In the genomic region with DNA sequence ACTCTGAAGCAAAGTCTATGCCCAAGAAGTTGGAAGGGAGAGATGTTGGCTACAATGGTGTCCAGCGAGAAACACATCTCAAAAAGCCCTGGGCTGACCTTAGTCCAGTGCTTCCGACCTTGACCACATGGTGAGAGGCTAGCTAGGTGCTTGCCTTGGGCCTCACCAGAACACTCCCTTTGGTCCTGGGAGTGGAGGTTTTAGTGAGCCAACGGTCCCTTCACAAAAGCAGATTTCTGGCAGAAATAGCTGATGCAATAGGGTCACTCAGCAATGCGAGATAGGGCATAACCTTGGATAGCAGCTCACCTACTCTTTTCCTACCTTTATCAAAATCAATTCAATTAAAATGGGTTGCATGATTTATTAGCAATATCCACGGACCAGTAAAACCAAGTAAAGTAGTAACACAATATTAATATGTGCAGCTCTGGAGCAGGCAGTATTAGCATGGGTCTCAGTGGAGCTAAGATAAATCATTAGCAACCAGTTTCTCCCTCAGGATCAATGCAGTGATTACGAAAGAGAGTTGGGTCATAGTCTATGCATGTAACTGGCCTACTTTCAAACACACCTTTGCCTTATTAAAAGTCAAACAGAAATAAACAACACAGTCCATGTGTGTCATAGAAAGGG, we compare ENCODE assay signal across 1 cellular context.
A peak's percentile ranks its signal among the peaks of the same experiment; 100 is the strongest.
TF ChIP-seq lines count a peak whose summit lies in the region.

No MANE protein-coding gene starts in this region.

TF ChIP-seq in HepG2, 621 proteins besides CTCF, POLR2A, EP300 and RAD21 (continued from another document and continues in another):
- TF ChIP-seq, protein P1, sequence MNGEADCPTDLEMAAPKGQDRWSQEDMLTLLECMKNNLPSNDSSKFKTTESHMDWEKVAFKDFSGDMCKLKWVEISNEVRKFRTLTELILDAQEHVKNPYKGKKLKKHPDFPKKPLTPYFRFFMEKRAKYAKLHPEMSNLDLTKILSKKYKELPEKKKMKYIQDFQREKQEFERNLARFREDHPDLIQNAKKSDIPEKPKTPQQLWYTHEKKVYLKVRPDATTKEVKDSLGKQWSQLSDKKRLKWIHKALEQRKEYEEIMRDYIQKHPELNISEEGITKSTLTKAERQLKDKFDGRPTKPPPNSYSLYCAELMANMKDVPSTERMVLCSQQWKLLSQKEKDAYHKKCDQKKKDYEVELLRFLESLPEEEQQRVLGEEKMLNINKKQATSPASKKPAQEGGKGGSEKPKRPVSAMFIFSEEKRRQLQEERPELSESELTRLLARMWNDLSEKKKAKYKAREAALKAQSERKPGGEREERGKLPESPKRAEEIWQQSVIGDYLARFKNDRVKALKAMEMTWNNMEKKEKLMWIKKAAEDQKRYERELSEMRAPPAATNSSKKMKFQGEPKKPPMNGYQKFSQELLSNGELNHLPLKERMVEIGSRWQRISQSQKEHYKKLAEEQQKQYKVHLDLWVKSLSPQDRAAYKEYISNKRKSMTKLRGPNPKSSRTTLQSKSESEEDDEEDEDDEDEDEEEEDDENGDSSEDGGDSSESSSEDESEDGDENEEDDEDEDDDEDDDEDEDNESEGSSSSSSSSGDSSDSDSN (CRISPR knock-in tag; IDR thresholded peaks at IDR 0.05), result peak; percentile 62
- TF ChIP-seq ZNF780A (CRISPR knock-in tag; IDR thresholded peaks at IDR 0.05), result no peak
- no peak for TF ChIP-seq MIER3 (CRISPR knock-in tag; IDR thresholded peaks at IDR 0.05; ENCODE audit: borderline replicate concordance)
- no peak; the same call in 1 of the 2 replicates for TF ChIP-seq ARNTL (CRISPR knock-in tag; IDR thresholded peaks at IDR 0.05)
- no peak for TF ChIP-seq ZNF317 (CRISPR knock-in tag; IDR thresholded peaks at IDR 0.05)
- TF ChIP-seq SMC3 (IDR thresholded peaks at IDR 0.05; ENCODE audit: low read length), result peak; percentile 27; the same call in 1 of the 2 replicates
- peak; percentile 1; the same call in 1 of the 2 replicates for TF ChIP-seq ZNF879 (CRISPR knock-in tag; IDR thresholded peaks at IDR 0.05)
- TF ChIP-seq, protein P2, sequence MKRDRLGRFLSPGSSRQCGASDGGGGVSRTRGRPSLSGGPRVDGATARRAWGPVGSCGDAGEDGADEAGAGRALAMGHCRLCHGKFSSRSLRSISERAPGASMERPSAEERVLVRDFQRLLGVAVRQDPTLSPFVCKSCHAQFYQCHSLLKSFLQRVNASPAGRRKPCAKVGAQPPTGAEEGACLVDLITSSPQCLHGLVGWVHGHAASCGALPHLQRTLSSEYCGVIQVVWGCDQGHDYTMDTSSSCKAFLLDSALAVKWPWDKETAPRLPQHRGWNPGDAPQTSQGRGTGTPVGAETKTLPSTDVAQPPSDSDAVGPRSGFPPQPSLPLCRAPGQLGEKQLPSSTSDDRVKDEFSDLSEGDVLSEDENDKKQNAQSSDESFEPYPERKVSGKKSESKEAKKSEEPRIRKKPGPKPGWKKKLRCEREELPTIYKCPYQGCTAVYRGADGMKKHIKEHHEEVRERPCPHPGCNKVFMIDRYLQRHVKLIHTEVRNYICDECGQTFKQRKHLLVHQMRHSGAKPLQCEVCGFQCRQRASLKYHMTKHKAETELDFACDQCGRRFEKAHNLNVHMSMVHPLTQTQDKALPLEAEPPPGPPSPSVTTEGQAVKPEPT (CRISPR knock-in tag; IDR thresholded peaks at IDR 0.05; ENCODE audit: low read depth), result no peak
- TF ChIP-seq PITX1 (CRISPR knock-in tag; IDR thresholded peaks at IDR 0.05), result peak; percentile 70; the same call in 1 of the 2 replicates
- no peak; the same call in 1 of the 2 replicates for TF ChIP-seq NR2F6 (IDR thresholded peaks at IDR 0.05)
- peak; percentile 25; the same call in 1 of the 2 replicates for TF ChIP-seq NR2F6 (CRISPR knock-in tag; IDR thresholded peaks at IDR 0.05)
- TF ChIP-seq IRX3 (CRISPR knock-in tag; IDR thresholded peaks at IDR 0.05; ENCODE audit: borderline replicate concordance, low read depth), result no peak
- TF ChIP-seq MATR3 (CRISPR knock-in tag; IDR thresholded peaks at IDR 0.05), result no peak
- TF ChIP-seq, protein P3, sequence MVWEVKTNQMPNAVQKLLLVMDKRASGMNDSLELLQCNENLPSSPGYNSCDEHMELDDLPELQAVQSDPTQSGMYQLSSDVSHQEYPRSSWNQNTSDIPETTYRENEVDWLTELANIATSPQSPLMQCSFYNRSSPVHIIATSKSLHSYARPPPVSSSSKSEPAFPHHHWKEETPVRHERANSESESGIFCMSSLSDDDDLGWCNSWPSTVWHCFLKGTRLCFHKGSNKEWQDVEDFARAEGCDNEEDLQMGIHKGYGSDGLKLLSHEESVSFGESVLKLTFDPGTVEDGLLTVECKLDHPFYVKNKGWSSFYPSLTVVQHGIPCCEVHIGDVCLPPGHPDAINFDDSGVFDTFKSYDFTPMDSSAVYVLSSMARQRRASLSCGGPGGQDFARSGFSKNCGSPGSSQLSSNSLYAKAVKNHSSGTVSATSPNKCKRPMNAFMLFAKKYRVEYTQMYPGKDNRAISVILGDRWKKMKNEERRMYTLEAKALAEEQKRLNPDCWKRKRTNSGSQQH (CRISPR knock-in tag; IDR thresholded peaks at IDR 0.05; ENCODE audit: low read depth), result peak; percentile 70; the same call in 1 of the 2 replicates
- TF ChIP-seq HOXD1 (CRISPR knock-in tag; IDR thresholded peaks at IDR 0.05), result no peak
- TF ChIP-seq DR1 (CRISPR knock-in tag; IDR thresholded peaks at IDR 0.05), result no peak
- TF ChIP-seq FOXJ3 (CRISPR knock-in tag; IDR thresholded peaks at IDR 0.05; ENCODE audit: borderline replicate concordance), result peak; percentile 77; the same call in 1 of the 2 replicates
- peak; percentile 61; the same call in 1 of the 2 replicates for TF ChIP-seq ZNF446 (CRISPR knock-in tag; IDR thresholded peaks at IDR 0.05)
- no peak for TF ChIP-seq ZNF605 (CRISPR knock-in tag; IDR thresholded peaks at IDR 0.05)
- peak; percentile 80 for TF ChIP-seq RXRB (CRISPR knock-in tag; IDR thresholded peaks at IDR 0.05; ENCODE audit: borderline replicate concordance)
- no peak for TF ChIP-seq SMARCE1 (IDR thresholded peaks at IDR 0.05; ENCODE audit: borderline replicate concordance)
- no peak for TF ChIP-seq PHF5A (CRISPR knock-in tag; IDR thresholded peaks at IDR 0.05; ENCODE audit: low read depth, unreplicated experiment)
- TF ChIP-seq ZBTB38 (CRISPR knock-in tag; IDR thresholded peaks at IDR 0.05), result no peak
- TF ChIP-seq FOXA1 (IDR thresholded peaks at IDR 0.05), result no peak
- TF ChIP-seq FOXA1 (CRISPR knock-in tag; IDR thresholded peaks at IDR 0.05), result no peak
- TF ChIP-seq, protein P4, sequence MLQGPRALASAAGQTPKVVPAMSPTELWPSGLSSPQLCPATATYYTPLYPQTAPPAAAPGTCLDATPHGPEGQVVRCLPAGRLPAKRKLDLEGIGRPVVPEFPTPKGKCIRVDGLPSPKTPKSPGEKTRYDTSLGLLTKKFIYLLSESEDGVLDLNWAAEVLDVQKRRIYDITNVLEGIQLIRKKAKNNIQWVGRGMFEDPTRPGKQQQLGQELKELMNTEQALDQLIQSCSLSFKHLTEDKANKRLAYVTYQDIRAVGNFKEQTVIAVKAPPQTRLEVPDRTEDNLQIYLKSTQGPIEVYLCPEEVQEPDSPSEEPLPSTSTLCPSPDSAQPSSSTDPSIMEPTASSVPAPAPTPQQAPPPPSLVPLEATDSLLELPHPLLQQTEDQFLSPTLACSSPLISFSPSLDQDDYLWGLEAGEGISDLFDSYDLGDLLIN (CRISPR knock-in tag; IDR thresholded peaks at IDR 0.05; ENCODE audit: borderline replicate concordance), result no peak
- peak; percentile 27; the same call in 1 of the 2 replicates for TF ChIP-seq ZNF749 (CRISPR knock-in tag; IDR thresholded peaks at IDR 0.05; ENCODE audit: borderline replicate concordance)
- no peak for TF ChIP-seq TSC22D2 (CRISPR knock-in tag; IDR thresholded peaks at IDR 0.05; ENCODE audit: borderline replicate concordance)
- peak; percentile 77 for TF ChIP-seq SAP130 (CRISPR knock-in tag; IDR thresholded peaks at IDR 0.05; ENCODE audit: low read depth)
- TF ChIP-seq, protein P5, sequence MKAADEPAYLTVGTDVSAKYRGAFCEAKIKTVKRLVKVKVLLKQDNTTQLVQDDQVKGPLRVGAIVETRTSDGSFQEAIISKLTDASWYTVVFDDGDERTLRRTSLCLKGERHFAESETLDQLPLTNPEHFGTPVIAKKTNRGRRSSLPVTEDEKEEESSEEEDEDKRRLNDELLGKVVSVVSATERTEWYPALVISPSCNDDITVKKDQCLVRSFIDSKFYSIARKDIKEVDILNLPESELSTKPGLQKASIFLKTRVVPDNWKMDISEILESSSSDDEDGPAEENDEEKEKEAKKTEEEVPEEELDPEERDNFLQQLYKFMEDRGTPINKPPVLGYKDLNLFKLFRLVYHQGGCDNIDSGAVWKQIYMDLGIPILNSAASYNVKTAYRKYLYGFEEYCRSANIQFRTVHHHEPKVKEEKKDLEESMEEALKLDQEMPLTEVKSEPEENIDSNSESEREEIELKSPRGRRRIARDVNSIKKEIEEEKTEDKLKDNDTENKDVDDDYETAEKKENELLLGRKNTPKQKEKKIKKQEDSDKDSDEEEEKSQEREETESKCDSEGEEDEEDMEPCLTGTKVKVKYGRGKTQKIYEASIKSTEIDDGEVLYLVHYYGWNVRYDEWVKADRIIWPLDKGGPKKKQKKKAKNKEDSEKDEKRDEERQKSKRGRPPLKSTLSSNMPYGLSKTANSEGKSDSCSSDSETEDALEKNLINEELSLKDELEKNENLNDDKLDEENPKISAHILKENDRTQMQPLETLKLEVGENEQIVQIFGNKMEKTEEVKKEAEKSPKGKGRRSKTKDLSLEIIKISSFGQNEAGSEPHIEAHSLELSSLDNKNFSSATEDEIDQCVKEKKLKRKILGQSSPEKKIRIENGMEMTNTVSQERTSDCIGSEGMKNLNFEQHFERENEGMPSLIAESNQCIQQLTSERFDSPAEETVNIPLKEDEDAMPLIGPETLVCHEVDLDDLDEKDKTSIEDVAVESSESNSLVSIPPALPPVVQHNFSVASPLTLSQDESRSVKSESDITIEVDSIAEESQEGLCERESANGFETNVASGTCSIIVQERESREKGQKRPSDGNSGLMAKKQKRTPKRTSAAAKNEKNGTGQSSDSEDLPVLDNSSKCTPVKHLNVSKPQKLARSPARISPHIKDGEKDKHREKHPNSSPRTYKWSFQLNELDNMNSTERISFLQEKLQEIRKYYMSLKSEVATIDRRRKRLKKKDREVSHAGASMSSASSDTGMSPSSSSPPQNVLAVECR (CRISPR knock-in tag; IDR thresholded peaks at IDR 0.05; ENCODE audit: borderline replicate concordance), result peak; percentile 53; the same call in 1 of the 2 replicates
- TF ChIP-seq, protein P6, sequence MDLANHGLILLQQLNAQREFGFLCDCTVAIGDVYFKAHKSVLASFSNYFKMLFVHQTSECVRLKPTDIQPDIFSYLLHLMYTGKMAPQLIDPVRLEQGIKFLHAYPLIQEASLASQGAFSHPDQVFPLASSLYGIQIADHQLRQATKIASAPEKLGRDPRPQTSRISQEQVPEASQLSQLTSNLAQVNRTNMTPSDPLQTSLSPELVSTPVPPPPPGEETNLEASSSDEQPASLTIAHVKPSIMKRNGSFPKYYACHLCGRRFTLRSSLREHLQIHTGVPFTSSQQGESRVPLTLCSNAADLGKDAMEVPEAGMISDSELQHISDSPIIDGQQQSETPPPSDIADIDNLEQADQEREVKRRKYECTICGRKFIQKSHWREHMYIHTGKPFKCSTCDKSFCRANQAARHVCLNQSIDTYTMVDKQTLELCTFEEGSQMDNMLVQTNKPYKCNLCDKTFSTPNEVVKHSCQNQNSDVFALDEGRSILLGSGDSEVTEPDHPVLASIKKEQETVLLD (CRISPR knock-in tag; IDR thresholded peaks at IDR 0.05; ENCODE audit: low read depth), result no peak
- no peak for TF ChIP-seq ZNF180 (CRISPR knock-in tag; IDR thresholded peaks at IDR 0.05; ENCODE audit: borderline replicate concordance, low read depth)
- no peak for TF ChIP-seq BORCS8-MEF2B (CRISPR knock-in tag; IDR thresholded peaks at IDR 0.05)
- TF ChIP-seq EHMT2 (IDR thresholded peaks at IDR 0.05; ENCODE audit: borderline replicate concordance, low read depth, low read length), result 0 out of 2 replicates have a peak, but pooled peaks have one; percentile 17
- TF ChIP-seq, protein P7, sequence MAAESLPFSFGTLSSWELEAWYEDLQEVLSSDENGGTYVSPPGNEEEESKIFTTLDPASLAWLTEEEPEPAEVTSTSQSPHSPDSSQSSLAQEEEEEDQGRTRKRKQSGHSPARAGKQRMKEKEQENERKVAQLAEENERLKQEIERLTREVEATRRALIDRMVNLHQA (CRISPR knock-in tag; IDR thresholded peaks at IDR 0.05), result no peak
- peak; percentile 79 for TF ChIP-seq HNF4A (CRISPR knock-in tag; IDR thresholded peaks at IDR 0.05)
- TF ChIP-seq ZNF724P (CRISPR knock-in tag; IDR thresholded peaks at IDR 0.05; ENCODE audit: borderline replicate concordance), result no peak
- peak; percentile 19; the same call in 1 of the 2 replicates for TF ChIP-seq GABPB1 (CRISPR knock-in tag; IDR thresholded peaks at IDR 0.05)
- TF ChIP-seq CEBPB (IDR thresholded peaks at IDR 0.05; ENCODE audit: borderline replicate concordance, low read depth, low read length), result peak; percentile 94
- no peak for TF ChIP-seq AGO2 (optimal IDR thresholded peaks at IDR 0.05; ENCODE audit: low read depth, low read length)
- TF ChIP-seq TCF12 (IDR thresholded peaks at IDR 0.05), result no peak
- TF ChIP-seq TCF12 (CRISPR knock-in tag; IDR thresholded peaks at IDR 0.05), result no peak
- peak; percentile 74; the same call in 1 of the 2 replicates for TF ChIP-seq SIN3A (IDR thresholded peaks at IDR 0.05; ENCODE audit: borderline replicate concordance, low read depth, low read length)
- peak; percentile 71; the same call in 1 of the 2 replicates for TF ChIP-seq FOXA3 (CRISPR knock-in tag; IDR thresholded peaks at IDR 0.05)
- TF ChIP-seq MEF2D (CRISPR knock-in tag; IDR thresholded peaks at IDR 0.05), result peak; percentile 87
- TF ChIP-seq ZNF207 (IDR thresholded peaks at IDR 0.05; ENCODE audit: borderline replicate concordance), result no peak
- peak; percentile 49; the same call in 1 of the 2 replicates for TF ChIP-seq HMG20A (CRISPR knock-in tag; IDR thresholded peaks at IDR 0.05; ENCODE audit: borderline replicate concordance)
- TF ChIP-seq SCMH1 (CRISPR knock-in tag; IDR thresholded peaks at IDR 0.05; ENCODE audit: borderline replicate concordance), result no peak
- TF ChIP-seq ZNF383 (CRISPR knock-in tag; IDR thresholded peaks at IDR 0.05; ENCODE audit: borderline replicate concordance), result no peak
- TF ChIP-seq, protein P8, sequence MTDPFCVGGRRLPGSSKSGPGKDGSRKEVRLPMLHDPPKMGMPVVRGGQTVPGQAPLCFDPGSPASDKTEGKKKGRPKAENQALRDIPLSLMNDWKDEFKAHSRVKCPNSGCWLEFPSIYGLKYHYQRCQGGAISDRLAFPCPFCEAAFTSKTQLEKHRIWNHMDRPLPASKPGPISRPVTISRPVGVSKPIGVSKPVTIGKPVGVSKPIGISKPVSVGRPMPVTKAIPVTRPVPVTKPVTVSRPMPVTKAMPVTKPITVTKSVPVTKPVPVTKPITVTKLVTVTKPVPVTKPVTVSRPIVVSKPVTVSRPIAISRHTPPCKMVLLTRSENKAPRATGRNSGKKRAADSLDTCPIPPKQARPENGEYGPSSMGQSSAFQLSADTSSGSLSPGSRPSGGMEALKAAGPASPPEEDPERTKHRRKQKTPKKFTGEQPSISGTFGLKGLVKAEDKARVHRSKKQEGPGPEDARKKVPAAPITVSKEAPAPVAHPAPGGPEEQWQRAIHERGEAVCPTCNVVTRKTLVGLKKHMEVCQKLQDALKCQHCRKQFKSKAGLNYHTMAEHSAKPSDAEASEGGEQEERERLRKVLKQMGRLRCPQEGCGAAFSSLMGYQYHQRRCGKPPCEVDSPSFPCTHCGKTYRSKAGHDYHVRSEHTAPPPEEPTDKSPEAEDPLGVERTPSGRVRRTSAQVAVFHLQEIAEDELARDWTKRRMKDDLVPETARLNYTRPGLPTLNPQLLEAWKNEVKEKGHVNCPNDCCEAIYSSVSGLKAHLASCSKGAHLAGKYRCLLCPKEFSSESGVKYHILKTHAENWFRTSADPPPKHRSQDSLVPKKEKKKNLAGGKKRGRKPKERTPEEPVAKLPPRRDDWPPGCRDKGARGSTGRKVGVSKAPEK (CRISPR knock-in tag; IDR thresholded peaks at IDR 0.05; ENCODE audit: borderline replicate concordance), result peak; percentile 85; the same call in 1 of the 2 replicates
- TF ChIP-seq PLRG1 (conservative IDR thresholded peaks at IDR 0.05), result no peak
- no peak for TF ChIP-seq ZNF569 (CRISPR knock-in tag; IDR thresholded peaks at IDR 0.05; ENCODE audit: borderline replicate concordance)
